Comparison of ENCODE assay signal across 20 cellular contexts in the genomic region with DNA sequence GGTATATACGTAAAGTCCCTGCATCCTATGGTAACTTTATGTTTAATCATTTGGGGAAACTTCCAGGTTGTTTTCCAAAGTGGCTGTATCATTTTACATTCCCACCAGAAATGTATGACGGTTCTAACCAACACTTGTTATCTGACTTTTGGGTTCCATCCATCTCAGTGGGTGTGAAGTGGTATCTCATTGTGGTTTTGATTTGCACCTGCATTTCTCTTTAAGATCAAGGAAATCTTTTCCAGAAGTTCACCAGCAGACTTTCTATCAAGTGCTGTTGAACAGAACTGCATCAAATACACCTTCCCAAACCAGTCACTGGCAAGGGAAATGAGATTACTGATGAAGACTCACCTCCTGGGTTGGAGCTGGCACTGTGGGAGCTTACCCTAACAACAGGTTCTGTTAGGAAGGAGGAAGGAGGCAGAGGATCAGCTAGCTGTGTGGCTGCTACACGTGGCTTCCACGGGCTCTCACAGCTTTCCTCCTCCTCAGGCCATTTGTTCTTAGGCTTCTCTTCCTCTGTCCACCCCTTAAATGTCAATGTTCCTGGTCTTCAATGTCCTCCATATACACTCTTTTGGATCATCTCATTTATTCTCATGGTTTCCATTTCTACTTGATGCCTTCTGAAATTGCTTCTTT. TPM values are rescaled to one million over a fixed set of nuclear protein-coding genes. Genes with fewer than 3 reads are reported as not detected.
DNase-seq lines count a peak whose midpoint lies in the region; ATAC-seq and TF ChIP-seq lines count a peak whose summit lies in the region.
"Had no signal": no experiment of that assay in that cellular context is flagged by ENCODE, and none has a peak within 500 bp of the region (broad histone marks: within the 10 kb centered on the region; RNA-seq: fewer than 3 reads in every experiment).

No MANE protein-coding gene starts in this region.

- H3K36me3 ChIP-seq in BLaER1 = peaks cover 20% of the 10 kb centered on the region; the same call in 1 of the 2 replicates
- H3K36me3 ChIP-seq in upper lobe of left lung = no peaks in the 10 kb centered on the region
- peaks cover 0 to 8% of the 10 kb centered on the region in 2 donors for H3K36me3 ChIP-seq in psoas muscle (ENCODE audit: insufficient read depth in 1 of 2, low read depth in 1 of 2)
- no peaks in the 10 kb centered on the region for H3K36me3 ChIP-seq in left lung

- peaks cover 8% of the 10 kb centered on the region; the same call in 1 of the 2 replicates for H3K27me3 ChIP-seq in BLaER1
- no peaks in the 10 kb centered on the region for H3K27me3 ChIP-seq in upper lobe of left lung
- H3K27me3 ChIP-seq in psoas muscle (ENCODE audit: insufficient read depth in 3 of 3, low read length in 2 of 3) = no peaks in the 10 kb centered on the region
- H3K27me3 ChIP-seq in left lung = no peaks in the 10 kb centered on the region
- H3K27me3 ChIP-seq: Peyer's patch had no signal

- TF ChIP-seq POLR2A in upper lobe of left lung (IDR thresholded peaks at IDR 0.05) = no peak

- H4K20me1 ChIP-seq in BLaER1 = no peaks in the 10 kb centered on the region

- no peak for TF ChIP-seq CTCF in activated B cell treated with CpG ODN at 0.5 μM for 24 hours (IDR thresholded peaks at IDR 0.05)
- TF ChIP-seq CTCF in upper lobe of left lung (IDR thresholded peaks at IDR 0.05) = no peak
- TF ChIP-seq CTCF in psoas muscle (IDR thresholded peaks at IDR 0.05) = no peak
- TF ChIP-seq CTCF in chondrocyte (IDR thresholded peaks at IDR 0.05) = no peak
- TF ChIP-seq CTCF in left lung (IDR thresholded peaks at IDR 0.05) = no peak

- TF ChIP-seq EP300 in upper lobe of left lung (IDR thresholded peaks at IDR 0.05) = no peak

- ATAC-seq in GM18861 (IDR thresholded peaks at IDR 0.05; ENCODE audit: unreplicated experiment) = peak; percentile 8
- no peak for ATAC-seq in activated B cell treated with CpG ODN at 0.5 μM for 24 hours (ENCODE audit: low read depth)
- no peak for ATAC-seq in memory B cell (ENCODE audit: low read depth)
- ATAC-seq in upper lobe of left lung (ENCODE audit: low FRiP score in 2 of 2) = no peak
- no peak for ATAC-seq in psoas muscle
- no peak for ATAC-seq in left lung
- ATAC-seq: A549, SK-N-SH treated with all-trans-retinoic acid at 6 μM for 48 hours had no signal

- no peak overlapping the region for H3K9ac ChIP-seq in BLaER1

- POLR2A ChIA-PET in activated B cell treated with CpG ODN at 0.5 μM for 24 hours (lab: Charles Lee) = interaction anchor here (1.0 to 1.4 kb wide), 3 partner anchors 21 to 251 kb away, joined by 3 to 10 read pairs (median 3); a partner anchor contains a TSS

- H3K4me3 Mint-ChIP-seq in activated B cell treated with CpG ODN at 0.5 μM for 24 hours (peak overlapping the region; percentile 30), memory B cell (no peak overlapping the region), chondrocyte (ENCODE audit: unreplicated experiment) (no peak overlapping the region)
- H3K4me3 Mint-ChIP-seq: CD4-positive, alpha-beta memory T cell had no signal

- H3K9me3 ChIP-seq in BLaER1 = no peaks in the 10 kb centered on the region
- H3K9me3 ChIP-seq in upper lobe of left lung = no peaks in the 10 kb centered on the region
- no peaks in the 10 kb centered on the region for H3K9me3 ChIP-seq in psoas muscle
- no peaks in the 10 kb centered on the region for H3K9me3 ChIP-seq in left lung
- H3K9me3 ChIP-seq: A549, Peyer's patch had no signal

- H3K4me2 ChIP-seq in BLaER1 = peak overlapping the region; percentile 73
- H3K4me2 ChIP-seq: A549 had no signal

- H3K36me3 Mint-ChIP-seq in activated B cell treated with CpG ODN at 0.5 μM for 24 hours (ENCODE audit: low read depth) (no peaks in the 10 kb centered on the region), memory B cell (no peaks in the 10 kb centered on the region), chondrocyte (ENCODE audit: low read depth) (peaks cover 1% of the 10 kb centered on the region)
- H3K36me3 Mint-ChIP-seq: CD4-positive, alpha-beta memory T cell had no signal

- H3K27ac ChIP-seq in BLaER1 = no peak overlapping the region
- H3K27ac ChIP-seq in upper lobe of left lung = no peak overlapping the region
- H3K27ac ChIP-seq in psoas muscle = no peak overlapping the region
- no peak overlapping the region for H3K27ac ChIP-seq in left lung
- H3K27ac ChIP-seq: A549 had no signal

- peaks cover 36% of the 10 kb centered on the region for H3K4me1 Mint-ChIP-seq in activated B cell treated with CpG ODN at 0.5 μM for 24 hours
- peaks cover 26% of the 10 kb centered on the region for H3K4me1 Mint-ChIP-seq in memory B cell
- peaks cover 8% of the 10 kb centered on the region for H3K4me1 Mint-ChIP-seq in chondrocyte (ENCODE audit: low read depth)

- H3K27ac Mint-ChIP-seq in activated B cell treated with CpG ODN at 0.5 μM for 24 hours (no peak overlapping the region), memory B cell (peak overlapping the region; percentile 18), chondrocyte (ENCODE audit: unreplicated experiment) (no peak overlapping the region)
- H3K27ac Mint-ChIP-seq: CD4-positive, alpha-beta memory T cell had no signal

- CTCF ChIA-PET in activated B cell treated with CpG ODN at 0.5 μM for 24 hours (lab: Charles Lee) = interaction anchor here (1.0 kb wide), 1 partner anchor 125 kb away, joined by 3 read pairs; no protein-coding TSS in a partner anchor

- DNase-seq in activated B cell treated with CpG ODN at 0.5 μM for 24 hours = no peak
- DNase-seq in memory B cell (ENCODE audit: low spot score in 2 of 2) = no peak
- no peak for DNase-seq in upper lobe of left lung
- DNase-seq in psoas muscle = no peak
- no peak for DNase-seq in chondrocyte (ENCODE audit: low spot score)
- no peak for DNase-seq in left lung
- DNase-seq: CD4-positive, alpha-beta memory T cell; GDM1; H7; KG1; NCI-H1105; NCI-H146; NCI-H2029; NCI-H2227 treated with DMSO at 0.1 percent for 48 hours; NCI-H510A had no signal

- H3K4me3 ChIP-seq in BLaER1 (no peak overlapping the region), upper lobe of left lung (no peak overlapping the region), psoas muscle (no peak overlapping the region), left lung (no peak overlapping the region)
- H3K4me3 ChIP-seq: A549, Peyer's patch had no signal

- H3K27me3 Mint-ChIP-seq in activated B cell treated with CpG ODN at 0.5 μM for 24 hours (no peaks in the 10 kb centered on the region), memory B cell (no peaks in the 10 kb centered on the region), chondrocyte (ENCODE audit: low read depth) (no peaks in the 10 kb centered on the region)

- intact Hi-C loops in activated B cell treated with CpG ODN at 0.5 μM for 24 hours (cut with micrococcal nuclease) (loop anchor here (10.0 kb wide), 1 partner anchor 249 kb away; a partner anchor contains a TSS), psoas muscle (cut with DNase I) (no loop called here), left lung (cut with DNase I) (no loop called here)

- H3K4me1 ChIP-seq in BLaER1 = peaks cover 30% of the 10 kb centered on the region
- H3K4me1 ChIP-seq in upper lobe of left lung = peaks cover 8 to 17% (median 9%) of the 10 kb centered on the region in 4 donors
- H3K4me1 ChIP-seq in psoas muscle = peaks cover 6% of the 10 kb centered on the region
- peaks cover 7 to 16% of the 10 kb centered on the region in 2 donors for H3K4me1 ChIP-seq in left lung
- H3K4me1 ChIP-seq: A549 had no signal

- H3K9me3 Mint-ChIP-seq in activated B cell treated with CpG ODN at 0.5 μM for 24 hours (no peaks in the 10 kb centered on the region), memory B cell (no peaks in the 10 kb centered on the region), chondrocyte (ENCODE audit: low read depth) (no peaks in the 10 kb centered on the region)

- 87% methylated on average over 4 of the region's 4 CpGs for WGBS in upper lobe of left lung, 2 donors
- 81 to 84% (median 81%) methylated on average over 4 of the region's 4 CpGs for WGBS in psoas muscle, 3 donors

RNA-seq across cellular contexts. Expression of a gene that starts 5.2 kb away (rescaled TPM):
- 1.8 and 2.0 TPM in 2 replicates for total RNA-seq in activated B cell treated with CpG ODN at 0.5 μM for 24 hours
- total RNA-seq in upper lobe of left lung = 10 to 100 TPM in 2 of 6 donors, 1 to 10 TPM in 4; 3.4 to 16.8 (median 7.3) TPM
- total RNA-seq in psoas muscle = 1 to 10 TPM; 3.2 to 8.0 (median 4.2) TPM
- 1 to 10 TPM; 2.9 to 3.5 (median 3.4) TPM for polyA plus RNA-seq in psoas muscle
- 8.8 to 10.1 TPM (median 9.9 TPM) in 3 replicates for total RNA-seq in chondrocyte
- total RNA-seq in left lung = 1 to 10 TPM; 2.9 to 6.3 TPM

RNA-seq across cellular contexts. Expression of a gene that starts 21.1 kb away (rescaled TPM):
- total RNA-seq in activated B cell treated with CpG ODN at 0.5 μM for 24 hours (77.8 and 85.1 TPM in 2 replicates), upper lobe of left lung (10 to 100 TPM; 15.7 to 51.7 (median 34.6) TPM), psoas muscle (10 to 100 TPM; 37.0 to 53.2 (median 48.7) TPM), chondrocyte (59.5 to 67.2 TPM (median 61.5 TPM) in 3 replicates), left lung (10 to 100 TPM; 56.0 to 60.9 TPM)
- polyA plus RNA-seq in psoas muscle = 10 to 100 TPM; 33.1 to 78.5 (median 55.7) TPM
